ENCODE assay signal across 14 cellular contexts in genomic region chr10:30821269-30821993, GRCh38.
DNase-seq lines count a peak whose midpoint lies in the region; ATAC-seq, FAIRE-seq and TF ChIP-seq lines count a peak whose summit lies in the region.
"Had no signal": no experiment of that assay in that cellular context is flagged by ENCODE, and none has a peak within 500 bp of the region (broad histone marks: within the 10 kb centered on the region; RNA-seq: fewer than 3 reads in every experiment).

No MANE protein-coding gene starts in this region.

- in situ Hi-C loops in IMR-90 (cut with MboI; ENCODE audit: low sequenced_read_pairs) = no loop called here
- in situ Hi-C loops in K562 (cut with MboI) = no loop called here

- peak overlapping the region; percentile 20 for H3K27ac Mint-ChIP-seq in stimulated activated effector memory CD8-positive, alpha-beta T cell treated with anti-CD3 and anti-CD28 coated beads, Interleukin-12 subunit alpha, Interleukin-12 subunit beta, amount 100 ng/mL, for 72 hours
- H3K27ac Mint-ChIP-seq: stimulated activated naive CD8-positive, alpha-beta T cell treated with anti-CD3 and anti-CD28 coated beads, Interleukin-15, Interleukin-2, amounts not matched to agents 100 ng/mL and 50 ng/mL, for 24 hours had no signal

- no peak for TF ChIP-seq POLR2A in IMR-90 (IDR thresholded peaks at IDR 0.05; ENCODE audit: low read depth, low read length)
- TF ChIP-seq POLR2A in K562 (conservative IDR thresholded peaks at IDR 0.05) = no peak
- TF ChIP-seq POLR2A in prostate gland (IDR thresholded peaks at IDR 0.05) = no peak

- H3K4me3 ChIP-seq in IMR-90 (ENCODE audit: insufficient read depth, low read depth, low read length) (no peak overlapping the region), K562 (no peak overlapping the region), lower lobe of right lung (no peak overlapping the region), OCI-LY7 (ENCODE audit: low read depth, low read length, poor library complexity, severe bottlenecking) (no peak overlapping the region), prostate gland (no peak overlapping the region)

- no peak for TF ChIP-seq CTCF in IMR-90 (conservative IDR thresholded peaks at IDR 0.05; ENCODE audit: low read depth, low read length)
- no peak for TF ChIP-seq CTCF in K562 (IDR thresholded peaks at IDR 0.05 in 2 of 3, conservative IDR thresholded peaks at IDR 0.05 in 1 of 3; ENCODE audit: insufficient read depth in 2 of 3, low read depth in 1 of 3, low read length in 3 of 3)
- TF ChIP-seq CTCF in lower lobe of right lung (IDR thresholded peaks at IDR 0.05) = no peak
- TF ChIP-seq CTCF in OCI-LY7 (conservative IDR thresholded peaks at IDR 0.05; ENCODE audit: low read length) = no peak
- TF ChIP-seq CTCF in prostate gland (IDR thresholded peaks at IDR 0.05) = no peak

- H4K8ac ChIP-seq in IMR-90 (ENCODE audit: low read depth in 2 of 2, low read length in 2 of 2) = peak overlapping the region; percentile 44 to 90

- DNase-seq in IMR-90 (no peak), K562 (ENCODE audit: extremely low read depth in 1 of 4, low spot score in 3 of 4) (peak in 2 of 4 experiments; percentile 47 to 55), lower lobe of right lung (no peak), OCI-LY7 (ENCODE audit: low spot score) (no peak), prostate gland (ENCODE audit: low spot score) (no peak), DMS153 treated with DMSO at 0.1 percent for 48 hours (lab: John Stamatoyannopoulos, UW; ENCODE audit: unreplicated experiment) (no peak)
- DNase-seq in stimulated activated effector memory CD8-positive, alpha-beta T cell treated with anti-CD3 and anti-CD28 coated beads, Interleukin-12 subunit alpha, Interleukin-12 subunit beta, amount 100 ng/mL, for 72 hours (ENCODE audit: low spot score in 2 of 2) = no peak
- DNase-seq: activated CD4-positive, CD25-positive, alpha-beta regulatory T cell; NCI-H1417 treated with DMSO at 0.1 percent for 48 hours; NCI-H774; stimulated activated CD4-positive, alpha-beta T cell treated with anti-CD3 and anti-CD28 coated beads, Interleukin-4, amount 100 ng/mL, for 4 hours had no signal

- H2BK120ac ChIP-seq in IMR-90 (ENCODE audit: low read depth, low read length) = peak overlapping the region; percentile 99

- H4K91ac ChIP-seq in IMR-90 (ENCODE audit: insufficient read depth, low read depth, low read length) = peak overlapping the region; percentile 98

- intact Hi-C loops in IMR-90 (cut with micrococcal nuclease) (loop anchor here (2.0 kb wide), 1 partner anchor 209 kb away; the partner anchor contains the start of gene ZNF438), K562 (cut with micrococcal nuclease) (no loop called here), lower lobe of right lung (cut with DNase I) (no loop called here), OCI-LY7 (cut with micrococcal nuclease; ENCODE audit: unreplicated experiment) (no loop called here), prostate gland (cut with DNase I) (no loop called here)

- peak overlapping the region; percentile 99 for H2AK5ac ChIP-seq in IMR-90 (ENCODE audit: low read depth, low read length)

- POLR2A ChIA-PET in IMR-90 (lab: Charles Lee; ENCODE audit: unreplicated experiment) = interaction anchor here (1.3 kb wide), 1 partner anchor 210 kb away, joined by 3 read pairs; the partner anchor contains the start of gene ZNF438
- POLR2A ChIA-PET in K562 (lab: Yijun Ruan, JAX) = interaction anchor here (0.6 to 0.7 kb wide), 3 partner anchors 13 to 103 kb away, joined by 3 to 4 read pairs (median 3); no protein-coding TSS in a partner anchor
- POLR2A ChIA-PET in OCI-LY7 (lab: Charles Lee) = interaction anchor here (0.6 kb wide), 1 partner anchor 33 kb away, joined by 4 read pairs; no protein-coding TSS in a partner anchor

- H3K23ac ChIP-seq in IMR-90 (ENCODE audit: low read depth, low read length) = peak overlapping the region; percentile 96

- H3K4me1 Mint-ChIP-seq in stimulated activated effector memory CD8-positive, alpha-beta T cell treated with anti-CD3 and anti-CD28 coated beads, Interleukin-12 subunit alpha, Interleukin-12 subunit beta, amount 100 ng/mL, for 72 hours = no peaks in the 10 kb centered on the region

- H3K4me2 ChIP-seq in IMR-90 (ENCODE audit: low read depth, low read length) (no peak overlapping the region), K562 (ENCODE audit: insufficient read depth, low read length) (no peak overlapping the region), OCI-LY7 (ENCODE audit: low read length) (no peak overlapping the region)

- FAIRE-seq in K562 (lab: Jason Lieb, UNC) = peak; percentile 91

- H3K18ac ChIP-seq in IMR-90 (ENCODE audit: low read depth, low read length) = peak overlapping the region; percentile 98

- H2BK15ac ChIP-seq in IMR-90 (ENCODE audit: low read depth, low read length) = peak overlapping the region; percentile 100

- H3K9me3 Mint-ChIP-seq in stimulated activated effector memory CD8-positive, alpha-beta T cell treated with anti-CD3 and anti-CD28 coated beads, Interleukin-12 subunit alpha, Interleukin-12 subunit beta, amount 100 ng/mL, for 72 hours = no peaks in the 10 kb centered on the region
- H3K9me3 Mint-ChIP-seq: stimulated activated naive CD8-positive, alpha-beta T cell treated with anti-CD3 and anti-CD28 coated beads, Interleukin-15, Interleukin-2, amounts not matched to agents 100 ng/mL and 50 ng/mL, for 24 hours had no signal

- H2AFZ ChIP-seq in IMR-90 (replicated peaks; ENCODE audit: low read length, poor library complexity) (peak overlapping the region; percentile 80), K562 (ENCODE audit: low read depth, low read length) (no peak overlapping the region), OCI-LY7 (ENCODE audit: low read length) (no peak overlapping the region)
- H2AFZ ChIP-seq: parathyroid adenoma had no signal

- H2AK9ac ChIP-seq in IMR-90 (replicated peaks; ENCODE audit: low read depth, low read length, poor library complexity) = peak overlapping the region; percentile 18

- no peaks in the 10 kb centered on the region for H4K20me1 ChIP-seq in IMR-90 (ENCODE audit: insufficient read depth, low read length)
- H4K20me1 ChIP-seq in K562 (replicated peaks; ENCODE audit: control insufficient read depth, insufficient read depth, low read length) = peaks cover 9% of the 10 kb centered on the region; the same call in 1 of the 2 replicates
- no peaks in the 10 kb centered on the region for H4K20me1 ChIP-seq in OCI-LY7 (ENCODE audit: insufficient read depth, low read length)

- H3K9me1 ChIP-seq in IMR-90 (ENCODE audit: insufficient read depth, low read length) (peaks cover 20% of the 10 kb centered on the region), K562 (ENCODE audit: control insufficient read depth, insufficient read depth, low read length) (peaks cover 3% of the 10 kb centered on the region)

- H3K36me3 Mint-ChIP-seq in stimulated activated effector memory CD8-positive, alpha-beta T cell treated with anti-CD3 and anti-CD28 coated beads, Interleukin-12 subunit alpha, Interleukin-12 subunit beta, amount 100 ng/mL, for 72 hours = no peaks in the 10 kb centered on the region

- dilution Hi-C loops in IMR-90 (cut with HindIII; ENCODE audit: low sequenced_read_pairs, unreplicated experiment) = no loop called here

- BruUV-seq in IMR-90 (replicated peaks; lab: Mats Ljungman, UMichigan) = no TSS peak
- BruUV-seq in K562 (replicated peaks; lab: Mats Ljungman, UMichigan) = no TSS peak
- BruUV-seq in OCI-LY7 (replicated peaks; lab: Mats Ljungman, UMichigan) = no TSS peak

- H3K9ac ChIP-seq in IMR-90 (ENCODE audit: low read depth, low read length) (peak overlapping the region; percentile 47), K562 (ENCODE audit: insufficient read depth in 1 of 2, low read depth in 2 of 2, low read length in 2 of 2) (no peak overlapping the region)
- H3K9ac ChIP-seq: parathyroid adenoma had no signal

- H3K4me1 ChIP-seq in IMR-90 (ENCODE audit: control insufficient read depth, insufficient read depth, low read length) (peaks cover 32% of the 10 kb centered on the region), K562 (replicated peaks in 1 of 2; ENCODE audit: control insufficient read depth in 2 of 2, insufficient read depth in 2 of 2, low read length in 2 of 2) (peaks cover 21 to 31% of the 10 kb centered on the region in 2 experiments), lower lobe of right lung (peaks cover 12% of the 10 kb centered on the region), OCI-LY7 (ENCODE audit: insufficient read depth, low read length, poor library complexity, severe bottlenecking) (no peaks in the 10 kb centered on the region), prostate gland (replicated peaks) (no peaks in the 10 kb centered on the region)

- no peaks in the 10 kb centered on the region for H3K27me3 ChIP-seq in IMR-90 (ENCODE audit: control insufficient read depth, insufficient read depth, low read length)
- H3K27me3 ChIP-seq in K562 (ENCODE audit: control insufficient read depth in 2 of 2, insufficient read depth in 2 of 2, low read length in 2 of 2) = peaks cover 0 to 23% of the 10 kb centered on the region in 2 experiments; a peak in 3 of 5 replicates
- no peaks in the 10 kb centered on the region for H3K27me3 ChIP-seq in lower lobe of right lung (ENCODE audit: low read depth)
- no peaks in the 10 kb centered on the region for H3K27me3 ChIP-seq in prostate gland (replicated peaks; ENCODE audit: insufficient read depth)

- peak overlapping the region; percentile 92 for H4K5ac ChIP-seq in IMR-90 (ENCODE audit: low read depth, low read length)

- H3K4ac ChIP-seq in IMR-90 (ENCODE audit: low read depth, low read length) = peak overlapping the region; percentile 98

- peak; percentile 66 for TF ChIP-seq EP300 in K562 (IDR thresholded peaks at IDR 0.05; ENCODE audit: low read length)

- CTCF ChIA-PET in IMR-90 (lab: Yijun Ruan, JAX) (interaction anchor here (1.0 kb wide), 1 partner anchor 37 kb away, joined by 5 read pairs; no protein-coding TSS in a partner anchor), K562 (lab: Yijun Ruan, JAX; ENCODE audit: low intra/inter-chr PET ratio) (no interaction called here), OCI-LY7 (lab: Charles Lee; ENCODE audit: unreplicated experiment) (no interaction called here)

- peak overlapping the region; percentile 24 for H3K56ac ChIP-seq in IMR-90 (ENCODE audit: extremely low read depth, insufficient read depth, low read length)

- no peaks in the 10 kb centered on the region for H3K79me2 ChIP-seq in K562 (ENCODE audit: control insufficient read depth, insufficient read depth, low read length)
- H3K79me2 ChIP-seq in OCI-LY7 (ENCODE audit: insufficient read depth, low read depth, low read length) = no peaks in the 10 kb centered on the region
- H3K79me2 ChIP-seq: parathyroid adenoma had no signal

- TF ChIP-seq RAD21 in IMR-90 (IDR thresholded peaks at IDR 0.05; ENCODE audit: low read length) (no peak), K562 (CRISPR knock-in tag; conservative IDR thresholded peaks at IDR 0.05 in 1 of 2, IDR thresholded peaks at IDR 0.05 in 1 of 2) (no peak)

- WGBS in IMR-90 (ENCODE audit: extremely low coverage in 2 of 2, insufficient read length in 1 of 2), 2 experiments = 85% methylated on average over 8 of the region's 10 CpGs; no CpG with 5 or more reads in 1 of the 2 experiments
- WGBS in K562 (ENCODE audit: insufficient coverage, low coverage, missing lambda C conversion rate) = 0% methylated on average over 10 of the region's 10 CpGs
- 52% methylated on average over 10 of the region's 10 CpGs for WGBS in prostate gland

- no peak overlapping the region for H3K4me3 Mint-ChIP-seq in stimulated activated effector memory CD8-positive, alpha-beta T cell treated with anti-CD3 and anti-CD28 coated beads, Interleukin-12 subunit alpha, Interleukin-12 subunit beta, amount 100 ng/mL, for 72 hours
- H3K4me3 Mint-ChIP-seq: stimulated activated naive CD8-positive, alpha-beta T cell treated with anti-CD3 and anti-CD28 coated beads, Interleukin-15, Interleukin-2, amounts not matched to agents 100 ng/mL and 50 ng/mL, for 24 hours had no signal

- ATAC-seq in IMR-90 (ENCODE audit: low read depth) = no peak
- ATAC-seq in K562 = peak; percentile 68
- no peak for ATAC-seq in lower lobe of right lung
- ATAC-seq in stimulated activated effector memory CD8-positive, alpha-beta T cell treated with anti-CD3 and anti-CD28 coated beads, Interleukin-12 subunit alpha, Interleukin-12 subunit beta, amount 100 ng/mL, for 72 hours = no peak
- ATAC-seq in HG03175 (IDR thresholded peaks at IDR 0.05; ENCODE audit: unreplicated experiment) = no peak

- H3K27ac ChIP-seq in IMR-90 (ENCODE audit: insufficient read depth, low read length) (peak overlapping the region; percentile 93), K562 (ENCODE audit: extremely low read depth, low read depth, low read length) (no peak overlapping the region), lower lobe of right lung (peak overlapping the region; percentile 5), OCI-LY7 (ENCODE audit: low read depth, low read length, poor library complexity, severe bottlenecking) (no peak overlapping the region), prostate gland (no peak overlapping the region)
- H3K27ac ChIP-seq: parathyroid adenoma had no signal

- H3K36me3 ChIP-seq in IMR-90 (ENCODE audit: control insufficient read depth, insufficient read depth, low read length) = no peaks in the 10 kb centered on the region
- H3K36me3 ChIP-seq in K562 (ENCODE audit: control insufficient read depth, insufficient read depth, low read length) = no peaks in the 10 kb centered on the region
- no peaks in the 10 kb centered on the region for H3K36me3 ChIP-seq in lower lobe of right lung
- H3K36me3 ChIP-seq in OCI-LY7 (ENCODE audit: insufficient read depth, low read length) = no peaks in the 10 kb centered on the region
- no peaks in the 10 kb centered on the region for H3K36me3 ChIP-seq in prostate gland

- H3K9me3 ChIP-seq in IMR-90 (ENCODE audit: control insufficient read depth, insufficient read depth, low read length) = no peaks in the 10 kb centered on the region
- H3K9me3 ChIP-seq in K562 (replicated peaks; ENCODE audit: control insufficient read depth, insufficient read depth, low read depth, low read length) = no peaks in the 10 kb centered on the region
- no peaks in the 10 kb centered on the region for H3K9me3 ChIP-seq in lower lobe of right lung
- H3K9me3 ChIP-seq in OCI-LY7 (ENCODE audit: low read length) = no peaks in the 10 kb centered on the region
- no peaks in the 10 kb centered on the region for H3K9me3 ChIP-seq in prostate gland

- H3K9me2 ChIP-seq in OCI-LY7 (ENCODE audit: insufficient read depth, low read length) = no peaks in the 10 kb centered on the region

- H2BK5ac ChIP-seq in IMR-90 (ENCODE audit: low read depth, low read length, poor library complexity, severe bottlenecking) = peak overlapping the region; percentile 87

- H2BK20ac ChIP-seq in IMR-90 (ENCODE audit: low read depth, low read length) = peak overlapping the region; percentile 100

- H3K79me1 ChIP-seq in IMR-90 (ENCODE audit: low read depth in 1 of 2, low read length in 2 of 2) = peaks cover 0 to 5% of the 10 kb centered on the region in 2 experiments; a peak in 2 of 4 replicates

- H3K14ac ChIP-seq in IMR-90 (replicated peaks; ENCODE audit: low read depth, low read length) = peak overlapping the region; percentile 99

Comparison
In these comparisons a context has a peak if more than half of its experiments do, and no peak if none do; other contexts are left out.
1. H3K27ac ChIP-seq: peak in IMR-90 (single experiment) and lower lobe of right lung (single experiment); none in K562 (single experiment), OCI-LY7 (single experiment) and prostate gland (0 of 2).